9 cellular contexts compared by ENCODE assay signal in the genomic region with DNA sequence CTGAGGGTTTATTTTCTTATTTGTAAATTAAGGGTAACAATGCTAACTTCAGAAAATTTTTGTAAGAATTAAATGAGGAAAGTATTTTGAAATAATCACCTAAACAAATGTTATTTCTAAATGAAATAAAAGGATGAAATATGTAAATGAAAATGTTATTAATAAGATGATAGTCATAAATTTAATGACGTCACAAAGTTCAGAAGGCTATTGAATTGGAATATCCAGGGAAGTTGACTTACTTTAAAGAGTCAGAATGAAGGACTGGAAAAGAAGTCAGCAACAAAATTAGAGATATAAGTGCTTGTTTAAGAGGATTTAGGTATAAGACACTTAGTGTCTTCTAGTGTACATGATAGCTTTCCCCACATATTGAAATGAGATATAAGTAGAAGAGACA.
"Had no signal": no experiment of that assay in that cellular context is flagged by ENCODE, and none has a peak within 500 bp of the region (broad histone marks: within the 10 kb centered on the region; RNA-seq: fewer than 3 reads in every experiment).

No MANE protein-coding gene starts in this region.

- H2AFZ ChIP-seq: GM23248 had no signal

- H3K9ac ChIP-seq: GM23248, KMS-11 had no signal

- H3K4me3 ChIP-seq: GM23248, HAP-1 had no signal

- H3K27ac ChIP-seq: GM23248, HL-60, KMS-11 had no signal

- ATAC-seq: HCT116 had no signal

- H3K36me3 ChIP-seq: HAP-1 had no signal

- H3K4me2 ChIP-seq: KMS-11 had no signal

- DNase-seq: GM23248, GOT3, H7, HFFc6, KBM-7 had no signal

- H3K9me3 ChIP-seq: HAP-1 had no signal
